8 cellular contexts compared by ENCODE assay signal in genomic region chr3:158801696-158802398, GRCh38. TPM values are rescaled to one million over a fixed set of nuclear protein-coding genes. Genes with fewer than 3 reads are reported as not detected.
DNase-seq lines count a peak whose midpoint lies in the region; ATAC-seq and TF ChIP-seq lines count a peak whose summit lies in the region.

A gene with protein sequence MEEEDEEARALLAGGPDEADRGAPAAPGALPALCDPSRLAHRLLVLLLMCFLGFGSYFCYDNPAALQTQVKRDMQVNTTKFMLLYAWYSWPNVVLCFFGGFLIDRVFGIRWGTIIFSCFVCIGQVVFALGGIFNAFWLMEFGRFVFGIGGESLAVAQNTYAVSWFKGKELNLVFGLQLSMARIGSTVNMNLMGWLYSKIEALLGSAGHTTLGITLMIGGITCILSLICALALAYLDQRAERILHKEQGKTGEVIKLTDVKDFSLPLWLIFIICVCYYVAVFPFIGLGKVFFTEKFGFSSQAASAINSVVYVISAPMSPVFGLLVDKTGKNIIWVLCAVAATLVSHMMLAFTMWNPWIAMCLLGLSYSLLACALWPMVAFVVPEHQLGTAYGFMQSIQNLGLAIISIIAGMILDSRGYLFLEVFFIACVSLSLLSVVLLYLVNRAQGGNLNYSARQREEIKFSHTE (plus strand): TSS chr3:158802054. CDS start chr3:158802153, 99 bp downstream.

- peak within 1 kb of the TSS; percentile 94 for H3K4me3 ChIP-seq in KMS-11 (IDR thresholded peaks at IDR 0.05; ENCODE audit: insufficient read depth, low read depth, low read length)
- peak within 1 kb of the TSS; percentile 89 to 97 for H3K4me3 ChIP-seq in Panc1 (ENCODE audit: low read depth in 2 of 2, low read length in 2 of 2)
- H3K4me3 ChIP-seq in esophagus (ENCODE audit: low read depth in 1 of 2, low read length in 2 of 2), result peak within 1 kb of the TSS; percentile 73 to 92
- peak within 1 kb of the TSS; percentile 89 for H3K4me3 ChIP-seq in mucosa of stomach (ENCODE audit: low read length)

- peak within 1 kb of the TSS; percentile 98 for H2AFZ ChIP-seq in KMS-11 (ENCODE audit: low read depth)

- peak within 1 kb of the TSS; percentile 44; the same call in 1 of the 2 replicates for H3K27ac ChIP-seq in KMS-11
- H3K27ac ChIP-seq in Panc1 (ENCODE audit: low read length), result peak within 1 kb of the TSS; percentile 91
- peak within 1 kb of the TSS; percentile 97 to 98 for H3K27ac ChIP-seq in esophagus (ENCODE audit: low read depth in 2 of 2, low read length in 1 of 2)

- H3K4me1 Mint-ChIP-seq in activated T-cell treated with anti-CD3 and anti-CD28 coated beads, Interleukin-2, amount 50 U/mL, for 4 hours (ENCODE audit: low read depth), result peaks cover 34% of the 10 kb centered on the region

- peak within 1 kb of the TSS; percentile 64 for H3K9ac ChIP-seq in KMS-11
- peak within 1 kb of the TSS; percentile 91 for H3K9ac ChIP-seq in mucosa of stomach (ENCODE audit: low read length)

- peak; percentile 49 for DNase-seq in DMS53 treated with DMSO at 0.1 percent for 48 hours (lab: John Stamatoyannopoulos, UW; ENCODE audit: unreplicated experiment)
- peak; percentile 60 for DNase-seq in Panc1 (ENCODE audit: low read depth, low spot score)
- peak; percentile 76 for DNase-seq in activated T-cell treated with anti-CD3 and anti-CD28 coated beads, Interleukin-2, amount 50 U/mL, for 4 hours
- DNase-seq in stimulated activated CD8-positive, alpha-beta memory T cell treated with anti-CD3 and anti-CD28 coated beads, Interleukin-7, amount 100 ng/mL, for 1 hour (ENCODE audit: low read depth in 2 of 2), result peak; percentile 74 to 80

- no peaks in the 10 kb centered on the region for H3K9me3 Mint-ChIP-seq in activated T-cell treated with anti-CD3 and anti-CD28 coated beads, Interleukin-2, amount 50 U/mL, for 4 hours

- POLR2A ChIA-PET in Panc1 (lab: Charles Lee), result interaction anchor here (0.5 to 1.0 kb wide), 4 partner anchors 9 to 1608 kb away, joined by 3 to 14 read pairs (median 3); no protein-coding TSS in a partner anchor

- peak within 1 kb of the TSS; percentile 75 for H3K4me2 ChIP-seq in KMS-11

- H3K36me3 ChIP-seq in KMS-11 (ENCODE audit: insufficient read depth), result no peaks in the 10 kb centered on the region
- 0 out of 2 replicates have a peak, but pooled peaks cover 4% of the 10 kb centered on the region for H3K36me3 ChIP-seq in Panc1 (ENCODE audit: control insufficient read depth, insufficient read depth, low read length)
- H3K36me3 ChIP-seq in esophagus (ENCODE audit: control insufficient read depth in 2 of 2, insufficient read depth in 2 of 2, low read length in 1 of 2), result no peaks in the 10 kb centered on the region
- H3K36me3 ChIP-seq in mucosa of stomach (ENCODE audit: control insufficient read depth, insufficient read depth, low read length), result no peaks in the 10 kb centered on the region

- H3K9me3 ChIP-seq in Panc1 (ENCODE audit: control insufficient read depth, insufficient read depth, low read depth, low read length) (no peaks in the 10 kb centered on the region), esophagus (ENCODE audit: control insufficient read depth in 2 of 2, insufficient read depth in 1 of 2, low read depth in 1 of 2, low read length in 1 of 2) (no peaks in the 10 kb centered on the region), mucosa of stomach (ENCODE audit: control insufficient read depth, low read length) (no peaks in the 10 kb centered on the region)

- H3K79me2 ChIP-seq in KMS-11 (ENCODE audit: insufficient read depth, low read depth), result peaks cover 33% of the 10 kb centered on the region

- in situ Hi-C loops in Panc1 (cut with HindIII; ENCODE audit: low pct_unique_long_range_greater_than_20kb, low sequenced_read_pairs), result no loop called here

- no peaks in the 10 kb centered on the region for H4K20me1 ChIP-seq in KMS-11 (ENCODE audit: insufficient read depth)

- no peaks in the 10 kb centered on the region for H3K27me3 ChIP-seq in KMS-11 (ENCODE audit: insufficient read depth, low read depth)
- no peaks in the 10 kb centered on the region for H3K27me3 ChIP-seq in Panc1 (ENCODE audit: control insufficient read depth, insufficient read depth, low read length)
- no peaks in the 10 kb centered on the region for H3K27me3 ChIP-seq in esophagus (ENCODE audit: control insufficient read depth in 1 of 2, insufficient read depth in 2 of 2, low read length in 2 of 2)
- H3K27me3 ChIP-seq in mucosa of stomach (ENCODE audit: control insufficient read depth, insufficient read depth, low read length), result no peaks in the 10 kb centered on the region

- CTCF ChIA-PET in Panc1 (lab: Charles Lee), result interaction anchor here (0.7 to 1.6 kb wide), 3 partner anchors 10 to 457 kb away, joined by 3 read pairs; no protein-coding TSS in a partner anchor

- WGBS in esophagus, 2 donors, result 0% methylated on average over 60 of the region's 60 CpGs

- no TSS peak for BruUV-seq in Panc1 (replicated peaks; lab: Mats Ljungman, UMichigan)

- H3K36me3 Mint-ChIP-seq in activated T-cell treated with anti-CD3 and anti-CD28 coated beads, Interleukin-2, amount 50 U/mL, for 4 hours (ENCODE audit: insufficient read depth), result peaks cover 14% of the 10 kb centered on the region

- no peaks in the 10 kb centered on the region for H3K27me3 Mint-ChIP-seq in activated T-cell treated with anti-CD3 and anti-CD28 coated beads, Interleukin-2, amount 50 U/mL, for 4 hours (ENCODE audit: low read depth)

- H3K4me1 ChIP-seq in KMS-11 (ENCODE audit: low read depth, poor library complexity, severe bottlenecking) (peaks cover 27% of the 10 kb centered on the region), Panc1 (ENCODE audit: control insufficient read depth, insufficient read depth, low read length) (peaks cover 26% of the 10 kb centered on the region), esophagus (ENCODE audit: control insufficient read depth in 2 of 2, insufficient read depth in 2 of 2, low read length in 1 of 2) (no peaks in the 10 kb centered on the region), mucosa of stomach (ENCODE audit: control insufficient read depth, insufficient read depth, low read length) (peaks cover 15% of the 10 kb centered on the region)

- intact Hi-C loops in Panc1 (cut with micrococcal nuclease; ENCODE audit: unreplicated experiment), result no loop called here

- ATAC-seq in GM21737 (IDR thresholded peaks at IDR 0.05; ENCODE audit: unreplicated experiment) (peak; percentile 99), Panc1 (peak; percentile 99)
- ATAC-seq in activated T-cell treated with anti-CD3 and anti-CD28 coated beads, Interleukin-2, amount 50 U/mL, for 4 hours, result peak; percentile 90 to 94

- H3K4me3 Mint-ChIP-seq in activated T-cell treated with anti-CD3 and anti-CD28 coated beads, Interleukin-2, amount 50 U/mL, for 4 hours, result peak within 1 kb of the TSS; percentile 90

- no peak for TF ChIP-seq CTCF in KMS-11 (conservative IDR thresholded peaks at IDR 0.05; ENCODE audit: low read depth, low read length)
- TF ChIP-seq CTCF in Panc1 (IDR thresholded peaks at IDR 0.05), result no peak

RNA-seq across cellular contexts. Expression of the gene that starts here (rescaled TPM):
- total RNA-seq in Panc1 (2021; ENCODE audit: unreplicated experiment), result 50.7 TPM
- 26.5 TPM for polyA plus RNA-seq in Panc1 (2012; ENCODE audit: insufficient read length)
- 10 to 100 TPM; 19.8 to 25.2 (median 20.2) TPM for total RNA-seq in activated T-cell treated with anti-CD3 and anti-CD28 coated beads, Interleukin-2, amount 50 U/mL, for 4 hours
- 10 to 100 TPM; 41.1 to 53.6 TPM for polyA plus RNA-seq in esophagus

Comparison
In these comparisons a context has a peak if more than half of its experiments do, and no peak if none do; other contexts are left out.
1. Peak in every context shown above with its lines: DNase-seq, ATAC-seq, H3K4me3 ChIP-seq and H3K27ac ChIP-seq.
2. H3K27ac ChIP-seq: peak in every context shown above with its lines; median percentile 98 in esophagus; 91 in Panc1; 44 in KMS-11.